ENCODE assay signal across 24 cellular contexts in the genomic region with DNA sequence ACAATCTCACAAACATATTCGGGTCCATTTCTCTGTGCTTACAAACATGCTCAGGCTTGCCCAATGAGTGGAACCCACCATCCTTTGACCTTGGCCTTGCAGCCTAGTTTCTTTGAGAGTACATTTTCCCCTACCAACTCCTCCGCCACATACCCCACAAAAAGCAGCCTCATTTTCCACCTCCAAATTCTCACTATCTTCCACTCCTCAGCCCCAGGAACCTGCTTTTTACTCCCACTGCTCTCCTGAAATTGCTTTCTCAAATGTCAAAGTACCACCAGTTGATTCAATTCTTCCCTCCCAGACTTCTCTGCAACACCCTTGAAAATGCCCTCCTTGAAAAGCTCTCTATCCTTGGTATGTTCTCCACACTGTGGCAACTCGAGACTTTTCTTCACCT.
A peak's percentile ranks its signal among the peaks of the same experiment; 100 is the strongest.
DNase-seq lines count a peak whose midpoint lies in the region; ATAC-seq, FAIRE-seq and TF ChIP-seq lines count a peak whose summit lies in the region.
"Had no signal": no experiment of that assay in that cellular context is flagged by ENCODE, and none has a peak within 500 bp of the region (broad histone marks: within the 10 kb centered on the region; RNA-seq: fewer than 3 reads in every experiment).

No MANE protein-coding gene starts in this region.

- no peak for TF ChIP-seq CTCF in right lobe of liver (IDR thresholded peaks at IDR 0.05)

- intact Hi-C loops in activated CD4-positive, alpha-beta T cell treated with anti-CD3 and anti-CD28 coated beads for 36 hours (cut with DNase I, micrococcal nuclease) = loop anchor here (1.0 to 5.0 kb wide), 5 partner anchors 56 to 582 kb away; no protein-coding TSS in a partner anchor
- intact Hi-C loops in activated CD4-positive, alpha-beta memory T cell treated with anti-CD3 and anti-CD28 coated beads for 36 hours (cut with micrococcal nuclease) = no loop called here
- intact Hi-C loops in naive thymus-derived CD4-positive, alpha-beta T cell (cut with micrococcal nuclease) = loop anchor here (1.0 to 2.0 kb wide), 2 partner anchors 9 to 14 kb away; no protein-coding TSS in a partner anchor
- intact Hi-C loops in right lobe of liver (cut with DNase I) = loop anchor here in 1 of 2 donors (10.0 kb wide), 1 partner anchor 70 kb away; no protein-coding TSS in a partner anchor

- H3K4me3 ChIP-seq in BLaER1 treated with 17β-estradiol and CSF1 and Interleukin-3, amounts not matched to agents 10 nM and 100 nM = no peak overlapping the region
- H3K4me3 ChIP-seq in naive thymus-derived CD4-positive, alpha-beta T cell (ENCODE audit: low read length) = no peak overlapping the region
- H3K4me3 ChIP-seq in small intestine (ENCODE audit: low read depth in 1 of 2, low read length in 2 of 2) = no peak overlapping the region
- no peak overlapping the region for H3K4me3 ChIP-seq in right lobe of liver

- ATAC-seq in activated CD4-positive, alpha-beta T cell treated with anti-CD3 and anti-CD28 coated beads for 36 hours = peak; percentile 3
- no peak for ATAC-seq in naive thymus-derived CD4-positive, alpha-beta T cell
- ATAC-seq in right lobe of liver = no peak
- ATAC-seq: left colon, Panc1 had no signal

- no peak overlapping the region for H3K9ac ChIP-seq in BLaER1 treated with 17β-estradiol and CSF1 and Interleukin-3, amounts not matched to agents 10 nM and 100 nM
- H3K9ac ChIP-seq: parathyroid adenoma had no signal

- peak overlapping the region in 5 of 11 experiments; percentile 3 to 37 (median 6); a peak in 4 of 22 replicates for H3K27ac ChIP-seq in BLaER1 treated with 17β-estradiol and CSF1 and Interleukin-3, amounts not matched to agents 10 nM and 100 nM
- H3K27ac ChIP-seq in naive thymus-derived CD4-positive, alpha-beta T cell (ENCODE audit: low read depth, low read length) = no peak overlapping the region
- no peak overlapping the region for H3K27ac ChIP-seq in small intestine (ENCODE audit: low read depth in 1 of 2, low read length in 1 of 2)
- no peak overlapping the region for H3K27ac ChIP-seq in right lobe of liver
- H3K27ac ChIP-seq: brain microvascular endothelial cell, parathyroid adenoma had no signal

- no peak for DNase-seq in activated CD4-positive, alpha-beta T cell treated with anti-CD3 and anti-CD28 coated beads for 36 hours
- no peak for DNase-seq in activated CD4-positive, alpha-beta T cell treated with anti-CD3 and anti-CD28 coated beads, Interleukin-2, amount 50 U/mL, for 1 hour
- no peak for DNase-seq in activated CD4-positive, alpha-beta memory T cell treated with anti-CD3 and anti-CD28 coated beads for 36 hours
- DNase-seq in naive thymus-derived CD4-positive, alpha-beta T cell = peak in 1 of 9 donors; percentile 38
- DNase-seq in KG1 (lab: John Stamatoyannopoulos, UW) (no peak), small intestine (no peak), right lobe of liver (no peak)
- DNase-seq: activated B cell treated with CpG ODN at 0.5 μM for 24 hours, brain microvascular endothelial cell, cortex of kidney, DMS 273 treated with DMSO at 0.1 percent for 48 hours, HFFc6, left colon, NCI-H1105 treated with DMSO at 0.1 percent for 48 hours, NCI-H2081 treated with DMSO at 0.1 percent for 48 hours, NCI-H510A, substantia nigra, T-helper 9 cell had no signal

- peak overlapping the region; percentile 95 for H3K27ac Mint-ChIP-seq in activated CD4-positive, alpha-beta T cell treated with anti-CD3 and anti-CD28 coated beads for 36 hours
- peak overlapping the region; percentile 88 for H3K27ac Mint-ChIP-seq in activated CD4-positive, alpha-beta memory T cell treated with anti-CD3 and anti-CD28 coated beads for 36 hours
- H3K27ac Mint-ChIP-seq in naive thymus-derived CD4-positive, alpha-beta T cell = peak overlapping the region; percentile 26 to 86 (median 74)
- H3K27ac Mint-ChIP-seq: HFFc6 had no signal

- peaks cover 30 to 92% (median 78%) of the 10 kb centered on the region in 10 experiments for H3K4me1 ChIP-seq in BLaER1 treated with 17β-estradiol and CSF1 and Interleukin-3, amounts not matched to agents 10 nM and 100 nM
- peaks cover 21 to 61% of the 10 kb centered on the region in 2 donors for H3K4me1 ChIP-seq in naive thymus-derived CD4-positive, alpha-beta T cell (ENCODE audit: control insufficient read depth in 2 of 2, insufficient read depth in 2 of 2, low read length in 2 of 2)
- H3K4me1 ChIP-seq in small intestine (ENCODE audit: control insufficient read depth in 2 of 2, insufficient read depth in 1 of 2, low read depth in 1 of 2, low read length in 1 of 2) (no peaks in the 10 kb centered on the region), right lobe of liver (no peaks in the 10 kb centered on the region)
- H3K4me1 ChIP-seq: parathyroid adenoma had no signal

- H3K36me3 ChIP-seq in BLaER1 treated with 17β-estradiol and CSF1 and Interleukin-3, amounts not matched to agents 10 nM and 100 nM = peaks cover 0 to 96% (median 28%) of the 10 kb centered on the region in 11 experiments; a peak in 12 of 22 replicates
- no peaks in the 10 kb centered on the region for H3K36me3 ChIP-seq in naive thymus-derived CD4-positive, alpha-beta T cell (ENCODE audit: control insufficient read depth in 2 of 3, insufficient read depth in 3 of 3, low read length in 3 of 3)
- H3K36me3 ChIP-seq in small intestine (ENCODE audit: control insufficient read depth in 2 of 2, insufficient read depth in 2 of 2, low read length in 2 of 2) (no peaks in the 10 kb centered on the region), right lobe of liver (no peaks in the 10 kb centered on the region)
- H3K36me3 ChIP-seq: brain microvascular endothelial cell had no signal

- H3K4me2 ChIP-seq in BLaER1 treated with 17β-estradiol and CSF1 and Interleukin-3, amounts not matched to agents 10 nM and 100 nM = peak overlapping the region in 6 of 11 experiments; percentile 1 to 42 (median 29); a peak in 7 of 22 replicates

- no peaks in the 10 kb centered on the region for H3K27me3 Mint-ChIP-seq in activated CD4-positive, alpha-beta T cell treated with anti-CD3 and anti-CD28 coated beads for 36 hours
- no peaks in the 10 kb centered on the region for H3K27me3 Mint-ChIP-seq in activated CD4-positive, alpha-beta memory T cell treated with anti-CD3 and anti-CD28 coated beads for 36 hours
- no peaks in the 10 kb centered on the region for H3K27me3 Mint-ChIP-seq in naive thymus-derived CD4-positive, alpha-beta T cell
- H3K27me3 Mint-ChIP-seq: activated B cell treated with CpG ODN at 0.5 μM for 24 hours had no signal

- TF ChIP-seq POLR2A in right lobe of liver (IDR thresholded peaks at IDR 0.05) = no peak

- H3K4me1 Mint-ChIP-seq in activated CD4-positive, alpha-beta T cell treated with anti-CD3 and anti-CD28 coated beads for 36 hours = peaks cover 95% of the 10 kb centered on the region
- H3K4me1 Mint-ChIP-seq in activated CD4-positive, alpha-beta memory T cell treated with anti-CD3 and anti-CD28 coated beads for 36 hours (ENCODE audit: low read depth) = peaks cover 94% of the 10 kb centered on the region
- H3K4me1 Mint-ChIP-seq in naive thymus-derived CD4-positive, alpha-beta T cell = peaks cover 56 to 100% (median 98%) of the 10 kb centered on the region in 7 donors

- H3K36me3 Mint-ChIP-seq in activated CD4-positive, alpha-beta T cell treated with anti-CD3 and anti-CD28 coated beads for 36 hours (ENCODE audit: low read depth) = peaks cover 11% of the 10 kb centered on the region
- no peaks in the 10 kb centered on the region for H3K36me3 Mint-ChIP-seq in activated CD4-positive, alpha-beta memory T cell treated with anti-CD3 and anti-CD28 coated beads for 36 hours
- H3K36me3 Mint-ChIP-seq in naive thymus-derived CD4-positive, alpha-beta T cell = peaks cover 0 to 25% (median 17%) of the 10 kb centered on the region in 5 donors

- WGBS in small intestine, 3 donors = 90 to 94% (median 91%) methylated on average over 3 of the region's 3 CpGs
- WGBS in right lobe of liver (ENCODE audit: insufficient coverage, low coverage, low lambda C conversion rate, missing lambda C conversion rate) = 89% methylated on average over 3 of the region's 3 CpGs

- no peaks in the 10 kb centered on the region for H3K27me3 ChIP-seq in BLaER1 treated with 17β-estradiol and CSF1 and Interleukin-3, amounts not matched to agents 10 nM and 100 nM
- H3K27me3 ChIP-seq in naive thymus-derived CD4-positive, alpha-beta T cell (ENCODE audit: control insufficient read depth in 2 of 2, insufficient read depth in 2 of 2, low read length in 2 of 2) = no peaks in the 10 kb centered on the region
- no peaks in the 10 kb centered on the region for H3K27me3 ChIP-seq in small intestine (ENCODE audit: control insufficient read depth in 2 of 2, insufficient read depth in 2 of 2, low read length in 2 of 2)
- H3K27me3 ChIP-seq in right lobe of liver = no peaks in the 10 kb centered on the region
- H3K27me3 ChIP-seq: brain microvascular endothelial cell had no signal

- peak overlapping the region; percentile 13 for H3K4me3 Mint-ChIP-seq in activated CD4-positive, alpha-beta T cell treated with anti-CD3 and anti-CD28 coated beads for 36 hours
- peak overlapping the region; percentile 9 for H3K4me3 Mint-ChIP-seq in activated CD4-positive, alpha-beta memory T cell treated with anti-CD3 and anti-CD28 coated beads for 36 hours
- peak overlapping the region; percentile 2 to 65 (median 34) for H3K4me3 Mint-ChIP-seq in naive thymus-derived CD4-positive, alpha-beta T cell
- H3K4me3 Mint-ChIP-seq: activated B cell treated with CpG ODN at 0.5 μM for 24 hours, HFFc6, nephron had no signal

- no peak for FAIRE-seq in small intestine (lab: Jason Lieb, UNC)
- FAIRE-seq: endometrium, G401.6 had no signal

- H3K9me3 Mint-ChIP-seq in activated CD4-positive, alpha-beta T cell treated with anti-CD3 and anti-CD28 coated beads for 36 hours (ENCODE audit: low read depth) = no peaks in the 10 kb centered on the region
- H3K9me3 Mint-ChIP-seq in activated CD4-positive, alpha-beta memory T cell treated with anti-CD3 and anti-CD28 coated beads for 36 hours = no peaks in the 10 kb centered on the region
- peaks cover 0 to 4% (median 0%) of the 10 kb centered on the region in 11 donors for H3K9me3 Mint-ChIP-seq in naive thymus-derived CD4-positive, alpha-beta T cell
- H3K9me3 Mint-ChIP-seq: activated B cell treated with CpG ODN at 0.5 μM for 24 hours, HFFc6, nephron had no signal

- peaks cover 0 to 98% (median 23%) of the 10 kb centered on the region in 11 experiments; a peak in 14 of 22 replicates for H4K20me1 ChIP-seq in BLaER1 treated with 17β-estradiol and CSF1 and Interleukin-3, amounts not matched to agents 10 nM and 100 nM

- no peaks in the 10 kb centered on the region for H3K9me3 ChIP-seq in BLaER1 treated with 17β-estradiol and CSF1 and Interleukin-3, amounts not matched to agents 10 nM and 100 nM (replicated peaks in 1 of 11)
- no peaks in the 10 kb centered on the region for H3K9me3 ChIP-seq in naive thymus-derived CD4-positive, alpha-beta T cell (ENCODE audit: control insufficient read depth in 2 of 3, low read length in 3 of 3)
- H3K9me3 ChIP-seq in small intestine (ENCODE audit: control insufficient read depth, low read depth) = no peaks in the 10 kb centered on the region
- H3K9me3 ChIP-seq in right lobe of liver = no peaks in the 10 kb centered on the region

- POLR2A ChIA-PET in activated CD4-positive, alpha-beta T cell treated with anti-CD3 and anti-CD28 coated beads for 36 hours (lab: Charles Lee) = interaction anchor here (0.8 to 3.2 kb wide), 4 partner anchors 9 to 44 kb away, joined by 3 to 17 read pairs (median 6); no protein-coding TSS in a partner anchor
- POLR2A ChIA-PET in activated CD4-positive, alpha-beta memory T cell treated with anti-CD3 and anti-CD28 coated beads for 36 hours (lab: Charles Lee) = interaction anchor here (0.7 to 2.6 kb wide), 8 partner anchors 9 to 102 kb away, joined by 3 to 15 read pairs (median 4); no protein-coding TSS in a partner anchor
- POLR2A ChIA-PET in naive thymus-derived CD4-positive, alpha-beta T cell (lab: Charles Lee) = interaction anchor here (0.9 to 1.0 kb wide), 2 partner anchors 9 to 16 kb away, joined by 3 to 4 read pairs; no protein-coding TSS in a partner anchor

- CTCF ChIA-PET in activated CD4-positive, alpha-beta T cell treated with anti-CD3 and anti-CD28 coated beads for 36 hours (lab: Charles Lee) = interaction anchor here (0.5 to 3.3 kb wide), 6 partner anchors 10 to 104 kb away, joined by 3 to 27 read pairs (median 9); partner anchors contain the start of gene RUNX1
- CTCF ChIA-PET in activated CD4-positive, alpha-beta memory T cell treated with anti-CD3 and anti-CD28 coated beads for 36 hours (lab: Charles Lee) = interaction anchor here (1.0 to 2.7 kb wide), 3 partner anchors 11 to 55 kb away, joined by 3 to 14 read pairs (median 11); no protein-coding TSS in a partner anchor
- CTCF ChIA-PET in naive thymus-derived CD4-positive, alpha-beta T cell (lab: Charles Lee) = no interaction called here
